11 cellular contexts compared by ENCODE assay signal in genomic region chr18:74457743-74458465, GRCh38. TPM values are rescaled to one million over a fixed set of nuclear protein-coding genes. Genes with fewer than 3 reads are reported as not detected.
DNase-seq lines count a peak whose midpoint lies in the region; ATAC-seq and TF ChIP-seq lines count a peak whose summit lies in the region.
"Had no signal": no experiment of that assay in that cellular context is flagged by ENCODE, and none has a peak within 500 bp of the region (broad histone marks: within the 10 kb centered on the region; RNA-seq: fewer than 3 reads in every experiment).

No MANE protein-coding gene starts in this region.

- H3K9me3 ChIP-seq in endodermal cell (ENCODE audit: control insufficient read depth, low read length) (no peaks in the 10 kb centered on the region), upper lobe of right lung (no peaks in the 10 kb centered on the region)
- H3K9me3 ChIP-seq in naive thymus-derived CD4-positive, alpha-beta T cell (ENCODE audit: control insufficient read depth in 2 of 3, low read length in 3 of 3): no peaks in the 10 kb centered on the region
- H3K9me3 ChIP-seq: tibial artery had no signal

- no peak for DNase-seq in stimulated activated naive CD8-positive, alpha-beta T cell treated with anti-CD3 and anti-CD28 coated beads, Interleukin-15, Interleukin-2, amounts not matched to agents 100 U/mL and 50 U/mL, for 24 hours
- DNase-seq in endodermal cell: no peak
- DNase-seq in naive thymus-derived CD4-positive, alpha-beta T cell: no peak
- DNase-seq in MV-4-11 (lab: John Stamatoyannopoulos, UW): no peak
- no peak for DNase-seq in NCI-H2196 (lab: John Stamatoyannopoulos, UW; ENCODE audit: unreplicated experiment)
- no peak for DNase-seq in HK-2 (ENCODE audit: unreplicated experiment)
- no peak for DNase-seq in upper lobe of right lung
- DNase-seq: NCI-H1105 had no signal

- no peak overlapping the region for H3K27ac ChIP-seq in endodermal cell (ENCODE audit: low read depth, low read length)
- H3K27ac ChIP-seq in naive thymus-derived CD4-positive, alpha-beta T cell (ENCODE audit: low read depth, low read length): no peak overlapping the region
- H3K27ac ChIP-seq in upper lobe of right lung: no peak overlapping the region
- H3K27ac ChIP-seq: tibial artery had no signal

- CTCF ChIA-PET in naive thymus-derived CD4-positive, alpha-beta T cell (lab: Charles Lee): interaction anchor here (0.7 kb wide), 1 partner anchor 27 kb away, joined by 3 read pairs; no protein-coding TSS in a partner anchor

- intact Hi-C loops in naive thymus-derived CD4-positive, alpha-beta T cell (cut with micrococcal nuclease): no loop called here
- intact Hi-C loops in upper lobe of right lung (cut with DNase I): no loop called here

- POLR2A ChIA-PET in naive thymus-derived CD4-positive, alpha-beta T cell (lab: Charles Lee): no interaction called here

- 72 to 80% methylated on average over 19 to 32 of the region's 33 CpGs for WGBS in endodermal cell (ENCODE audit: insufficient coverage in 1 of 2, insufficient read length in 1 of 2), 2 experiments

- H3K27me3 ChIP-seq in endodermal cell (ENCODE audit: control insufficient read depth, insufficient read depth, low read length, poor library complexity, severe bottlenecking) (peaks cover 54% of the 10 kb centered on the region), upper lobe of right lung (peaks cover 49% of the 10 kb centered on the region)
- H3K27me3 ChIP-seq in naive thymus-derived CD4-positive, alpha-beta T cell (ENCODE audit: control insufficient read depth in 2 of 2, insufficient read depth in 2 of 2, low read length in 2 of 2): no peaks in the 10 kb centered on the region

- no peak overlapping the region for H3K27ac Mint-ChIP-seq in stimulated activated naive CD8-positive, alpha-beta T cell treated with anti-CD3 and anti-CD28 coated beads, Interleukin-15, Interleukin-2, amounts not matched to agents 100 ng/mL and 50 ng/mL, for 24 hours
- H3K27ac Mint-ChIP-seq in endodermal cell: no peak overlapping the region
- H3K27ac Mint-ChIP-seq in naive thymus-derived CD4-positive, alpha-beta T cell: peak overlapping the region in 2 of 9 donors; percentile 30 to 44
- H3K27ac Mint-ChIP-seq: dendritic cell treated with granulocyte-macrophage colony-stimulating factor and Interleukin-4, amounts not matched to agents 40 ng/mL and 50 ng/mL, for 4 days had no signal

- peaks cover 40% of the 10 kb centered on the region for H3K27me3 Mint-ChIP-seq in stimulated activated naive CD8-positive, alpha-beta T cell treated with anti-CD3 and anti-CD28 coated beads, Interleukin-15, Interleukin-2, amounts not matched to agents 100 ng/mL and 50 ng/mL, for 24 hours
- peaks cover 58% of the 10 kb centered on the region for H3K27me3 Mint-ChIP-seq in endodermal cell (ENCODE audit: insufficient read depth)
- peaks cover 29 to 73% (median 35%) of the 10 kb centered on the region in 5 donors for H3K27me3 Mint-ChIP-seq in naive thymus-derived CD4-positive, alpha-beta T cell

- H3K4me1 ChIP-seq in endodermal cell (ENCODE audit: control insufficient read depth, insufficient read depth, low read length): no peaks in the 10 kb centered on the region
- H3K4me1 ChIP-seq in naive thymus-derived CD4-positive, alpha-beta T cell (ENCODE audit: control insufficient read depth in 2 of 2, insufficient read depth in 2 of 2, low read length in 2 of 2): peaks cover 0 to 4% of the 10 kb centered on the region in 2 donors
- peaks cover 7% of the 10 kb centered on the region for H3K4me1 ChIP-seq in upper lobe of right lung

- peak overlapping the region; percentile 78 for H3K4me3 Mint-ChIP-seq in stimulated activated naive CD8-positive, alpha-beta T cell treated with anti-CD3 and anti-CD28 coated beads, Interleukin-15, Interleukin-2, amounts not matched to agents 100 ng/mL and 50 ng/mL, for 24 hours
- peak overlapping the region; percentile 62 for H3K4me3 Mint-ChIP-seq in endodermal cell
- H3K4me3 Mint-ChIP-seq in naive thymus-derived CD4-positive, alpha-beta T cell: peak overlapping the region; percentile 51 to 92 (median 82)
- H3K4me3 Mint-ChIP-seq: dendritic cell treated with granulocyte-macrophage colony-stimulating factor and Interleukin-4, amounts not matched to agents 40 ng/mL and 50 ng/mL, for 4 days had no signal

- H3K9ac ChIP-seq in endodermal cell (ENCODE audit: extremely low read depth, low read length, poor library complexity, severe bottlenecking): no peak overlapping the region

- H3K4me1 Mint-ChIP-seq in stimulated activated naive CD8-positive, alpha-beta T cell treated with anti-CD3 and anti-CD28 coated beads, Interleukin-15, Interleukin-2, amounts not matched to agents 100 ng/mL and 50 ng/mL, for 24 hours (ENCODE audit: low read depth): peaks cover 10% of the 10 kb centered on the region
- H3K4me1 Mint-ChIP-seq in endodermal cell: peaks cover 10% of the 10 kb centered on the region
- peaks cover 0 to 32% (median 19%) of the 10 kb centered on the region in 7 donors for H3K4me1 Mint-ChIP-seq in naive thymus-derived CD4-positive, alpha-beta T cell

- H3K9me3 Mint-ChIP-seq in stimulated activated naive CD8-positive, alpha-beta T cell treated with anti-CD3 and anti-CD28 coated beads, Interleukin-15, Interleukin-2, amounts not matched to agents 100 ng/mL and 50 ng/mL, for 24 hours: no peaks in the 10 kb centered on the region
- no peaks in the 10 kb centered on the region for H3K9me3 Mint-ChIP-seq in endodermal cell
- H3K9me3 Mint-ChIP-seq in naive thymus-derived CD4-positive, alpha-beta T cell: no peaks in the 10 kb centered on the region
- H3K9me3 Mint-ChIP-seq: dendritic cell treated with granulocyte-macrophage colony-stimulating factor and Interleukin-4, amounts not matched to agents 40 ng/mL and 50 ng/mL, for 4 days had no signal

- no peak for ATAC-seq in stimulated activated naive CD8-positive, alpha-beta T cell treated with anti-CD3 and anti-CD28 coated beads, Interleukin-15, Interleukin-2, amounts not matched to agents 100 U/mL and 50 U/mL, for 24 hours
- ATAC-seq in naive thymus-derived CD4-positive, alpha-beta T cell: no peak
- no peak for ATAC-seq in upper lobe of right lung

- H3K4me3 ChIP-seq in endodermal cell (ENCODE audit: low read length): no peak overlapping the region
- H3K4me3 ChIP-seq in naive thymus-derived CD4-positive, alpha-beta T cell (ENCODE audit: low read length): no peak overlapping the region
- no peak overlapping the region for H3K4me3 ChIP-seq in upper lobe of right lung

- no peaks in the 10 kb centered on the region for H3K36me3 ChIP-seq in endodermal cell (ENCODE audit: control insufficient read depth, insufficient read depth, low read length)
- no peaks in the 10 kb centered on the region for H3K36me3 ChIP-seq in naive thymus-derived CD4-positive, alpha-beta T cell (ENCODE audit: control insufficient read depth in 2 of 3, insufficient read depth in 3 of 3, low read length in 3 of 3)
- no peaks in the 10 kb centered on the region for H3K36me3 ChIP-seq in upper lobe of right lung
- H3K36me3 ChIP-seq: tibial artery had no signal

- H3K36me3 Mint-ChIP-seq in stimulated activated naive CD8-positive, alpha-beta T cell treated with anti-CD3 and anti-CD28 coated beads, Interleukin-15, Interleukin-2, amounts not matched to agents 100 ng/mL and 50 ng/mL, for 24 hours (ENCODE audit: low read depth): no peaks in the 10 kb centered on the region
- no peaks in the 10 kb centered on the region for H3K36me3 Mint-ChIP-seq in endodermal cell (ENCODE audit: low read depth)
- no peaks in the 10 kb centered on the region for H3K36me3 Mint-ChIP-seq in naive thymus-derived CD4-positive, alpha-beta T cell

- TF ChIP-seq CTCF in endodermal cell (conservative IDR thresholded peaks at IDR 0.05) (no peak), upper lobe of right lung (IDR thresholded peaks at IDR 0.05) (no peak)

RNA-seq across cellular contexts. Expression of gene DIPK1C, which starts 0.8 kb away (rescaled TPM):
- total RNA-seq in endodermal cell (under 1 TPM in 1 of 2 donors, not detected in 1; 0.13 TPM), upper lobe of right lung (not detected)
- polyA plus RNA-seq in endodermal cell (2013, experiment 1 of 2): 0.71 TPM
- polyA plus RNA-seq in endodermal cell (2013, experiment 2 of 2): 0.99 TPM
- total RNA-seq in naive thymus-derived CD4-positive, alpha-beta T cell: not detected
- polyA plus RNA-seq in naive thymus-derived CD4-positive, alpha-beta T cell: not detected

RNA-seq across cellular contexts. Expression of gene CNDP2, which starts 38.3 kb away (rescaled TPM):
- total RNA-seq in endodermal cell: 100 to 1,000 TPM; 385 to 416 TPM
- 105 TPM for polyA plus RNA-seq in endodermal cell (2013, experiment 1 of 2)
- 105 TPM for polyA plus RNA-seq in endodermal cell (2013, experiment 2 of 2)
- 100 to 1,000 TPM; 112 to 169 (median 148) TPM for total RNA-seq in naive thymus-derived CD4-positive, alpha-beta T cell
- polyA plus RNA-seq in naive thymus-derived CD4-positive, alpha-beta T cell: 100 to 1,000 TPM in 1 of 2 donors, 10 to 100 TPM in 1; 87.7 to 131 TPM
- 213 TPM for total RNA-seq in upper lobe of right lung
